Comparison of ENCODE assay signal across 7 cellular contexts in the genomic region with DNA sequence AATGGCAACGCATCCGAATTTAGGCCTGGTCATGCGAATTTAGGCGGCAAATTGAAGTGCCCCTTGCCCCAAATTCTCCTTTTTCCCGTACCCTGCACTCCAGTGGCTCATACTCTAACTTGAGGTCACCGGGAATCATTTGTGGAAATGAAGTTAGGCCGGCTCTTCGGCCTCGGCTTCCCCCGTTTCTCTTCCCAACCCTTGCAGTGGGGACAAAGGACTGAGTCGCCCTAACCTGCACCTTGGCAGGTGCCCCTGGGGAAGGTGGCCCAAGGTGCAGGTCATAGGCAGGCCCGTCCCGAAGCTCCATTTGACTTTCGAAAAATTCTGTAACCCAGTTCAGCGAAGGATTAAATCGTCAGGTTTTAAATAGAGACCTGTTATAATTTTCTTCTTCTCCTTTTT. TPM values are rescaled to one million over a fixed set of nuclear protein-coding genes. Genes with fewer than 3 reads are reported as not detected.
DNase-seq lines count a peak whose midpoint lies in the region; ATAC-seq and TF ChIP-seq lines count a peak whose summit lies in the region.

No MANE protein-coding gene starts in this region.

- no peaks in the 10 kb centered on the region for H3K27me3 ChIP-seq in RWPE2 (ENCODE audit: insufficient read depth, poor library complexity, severe bottlenecking)

- H3K4me1 ChIP-seq in RWPE2 (ENCODE audit: insufficient read depth, poor library complexity, severe bottlenecking) = peaks cover 30% of the 10 kb centered on the region

- peak; percentile 11 for ATAC-seq in GM21528 (IDR thresholded peaks at IDR 0.05; ENCODE audit: low FRiP score, unreplicated experiment)
- ATAC-seq in RWPE2 (ENCODE audit: low read depth) = no peak

- H3K4me3 ChIP-seq in RWPE2 (ENCODE audit: severe bottlenecking) = peak overlapping the region; percentile 71
- peak overlapping the region; percentile 78 for H3K4me3 ChIP-seq in fibroblast of the aortic adventitia (ENCODE audit: low read depth, low read length)
- peak overlapping the region; percentile 69 for H3K4me3 ChIP-seq in retinal pigment epithelial cell (ENCODE audit: low read length)

- peak overlapping the region; percentile 60 for H3K27ac ChIP-seq in RWPE2 (ENCODE audit: poor library complexity, severe bottlenecking)

- no peaks in the 10 kb centered on the region for H3K9me3 ChIP-seq in RWPE2 (ENCODE audit: severe bottlenecking)

- TF ChIP-seq CTCF in RWPE2 (IDR thresholded peaks at IDR 0.05; ENCODE audit: poor library complexity, severe bottlenecking) (no peak), fibroblast of the aortic adventitia (IDR thresholded peaks at IDR 0.05; ENCODE audit: insufficient read depth, low read length) (no peak), retinal pigment epithelial cell (conservative IDR thresholded peaks at IDR 0.05; ENCODE audit: low read depth, low read length) (no peak)

- H3K36me3 ChIP-seq in RWPE2 (ENCODE audit: low read depth) = no peaks in the 10 kb centered on the region

- DNase-seq in RWPE2 (ENCODE audit: low spot score) (no peak), fibroblast of the aortic adventitia (ENCODE audit: low read depth) (no peak), retinal pigment epithelial cell (ENCODE audit: low read depth) (no peak), SW480 (ENCODE audit: low spot score) (no peak), NOMO-1 treated with DMSO at 0.1 percent for 48 hours (lab: John Stamatoyannopoulos, UW; ENCODE audit: unreplicated experiment) (no peak), NCI-H1092 (lab: John Stamatoyannopoulos, UW) (no peak)

RNA-seq across cellular contexts. Expression of a gene that starts 0.8 kb away (rescaled TPM):
- 4.8 and 22.2 TPM in 2 replicates for total RNA-seq in fibroblast of the aortic adventitia (ENCODE audit: low replicate concordance)

RNA-seq across cellular contexts. Expression of a gene that starts 48.9 kb away (rescaled TPM):
- total RNA-seq in fibroblast of the aortic adventitia (ENCODE audit: low replicate concordance) = 112 and 131 TPM in 2 replicates
